In genomic region chr7:148883233-148884048, GRCh38 we compare ENCODE assay signal across 8 cellular contexts.
DNase-seq lines count a peak whose midpoint lies in the region; ATAC-seq lines count a peak whose summit lies in the region.

No MANE protein-coding gene starts in this region.

- DNase-seq in GM03348 (ENCODE audit: low spot score): peak; percentile 64
- DNase-seq in Kasumi-1 (lab: John Stamatoyannopoulos, UW): peak; percentile 19 to 43
- DNase-seq in activated CD4-positive, alpha-beta T cell treated with anti-CD3 and anti-CD28 coated beads, Interleukin-2, amount 50 U/mL, for 4 hours: peak; percentile 38 to 50
- peak; percentile 64 for DNase-seq in effector CD4-positive, alpha-beta T cell
- peak; percentile 23 for DNase-seq in medulla oblongata (ENCODE audit: extremely low spot score)
- DNase-seq in stimulated activated CD8-positive, alpha-beta memory T cell treated with anti-CD3 and anti-CD28 coated beads, Interleukin-12 subunit alpha, Interleukin-12 subunit beta, amount 100 ng/mL, for 1 hour (ENCODE audit: low read depth): peak; percentile 39
- no peak for DNase-seq in NCI-H2029 (lab: John Stamatoyannopoulos, UW)

- ATAC-seq in GM21737 (IDR thresholded peaks at IDR 0.05; ENCODE audit: unreplicated experiment): peak; percentile 24
